Comparison of ENCODE assay signal across 8 cellular contexts in the genomic region with DNA sequence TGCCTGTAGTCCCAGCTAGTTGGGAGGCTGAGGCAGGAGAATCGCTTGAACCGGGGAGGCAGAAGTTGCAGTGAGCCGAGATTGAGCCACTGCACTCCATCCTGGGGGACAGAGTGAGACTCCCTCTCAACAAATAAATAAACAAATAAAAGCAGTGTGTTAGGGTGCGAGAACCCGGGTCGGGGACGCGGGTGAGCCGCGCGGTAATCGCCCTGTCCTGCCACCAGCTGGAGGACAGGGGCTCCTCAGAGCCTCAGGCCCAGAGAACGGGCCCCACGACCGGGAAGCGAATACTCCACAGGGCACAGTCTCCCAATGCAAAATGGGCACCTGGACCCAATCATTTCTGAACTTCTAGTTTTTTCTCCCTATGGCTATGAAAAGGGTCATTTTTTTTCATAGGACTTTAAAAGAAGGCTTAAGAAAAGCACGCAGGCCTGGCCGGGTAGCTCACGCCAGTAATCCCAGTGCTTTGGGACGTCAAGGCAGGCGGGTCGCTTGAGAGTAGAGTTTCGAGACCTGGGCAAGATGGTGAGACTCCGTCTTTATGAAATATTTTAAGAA. TPM values are rescaled to one million over a fixed set of nuclear protein-coding genes. Genes with fewer than 3 reads are reported as not detected.
DNase-seq lines count a peak whose midpoint lies in the region; ATAC-seq, FAIRE-seq and TF ChIP-seq lines count a peak whose summit lies in the region.

No MANE protein-coding gene starts in this region.

- H3K9ac ChIP-seq in keratinocyte (ENCODE audit: control insufficient read depth, extremely low read depth, insufficient read depth, low read length): peak overlapping the region; percentile 86

- H3K9me1 ChIP-seq in keratinocyte (ENCODE audit: control insufficient read depth, extremely low read depth, insufficient read depth, low read length): no peaks in the 10 kb centered on the region

- H3K27me3 ChIP-seq in keratinocyte (ENCODE audit: control insufficient read depth, extremely low read depth, insufficient read depth, low read length) (no peaks in the 10 kb centered on the region), thoracic aorta (replicated peaks; ENCODE audit: insufficient read depth) (no peaks in the 10 kb centered on the region)

- peaks cover 2% of the 10 kb centered on the region for H3K79me2 ChIP-seq in keratinocyte (ENCODE audit: control insufficient read depth, insufficient read depth, low read length)

- dilution Hi-C loops in keratinocyte (cut with MboI; ENCODE audit: extremely low pct_ligation_motif_present, low sequenced_read_pairs): no loop called here

- peak; percentile 24 for DNase-seq in stimulated activated CD4-positive, alpha-beta T cell treated with anti-CD3 and anti-CD28 coated beads, Interleukin-15, amount 100 ng/mL, for 24 hours
- no peak for DNase-seq in stimulated activated CD4-positive, alpha-beta T cell treated with anti-CD3 and anti-CD28 coated beads, Interleukin-4, amount 100 ng/mL, for 4 hours
- peak; percentile 1 for DNase-seq in activated effector memory CD4-positive, alpha-beta T cell treated with Interleukin-2 at 50 U/mL for 16 hours
- DNase-seq in keratinocyte (ENCODE audit: low read depth, low spot score): no peak
- no peak for DNase-seq in thoracic aorta (ENCODE audit: low spot score)
- DNase-seq in GM10248 (ENCODE audit: extremely low spot score): no peak
- no peak for DNase-seq in effector CD8-positive, alpha-beta T cell (lab: John Stamatoyannopoulos, UW)

- H3K4me2 ChIP-seq in keratinocyte (ENCODE audit: control insufficient read depth, extremely low read depth, insufficient read depth, low read depth, low read length): peak overlapping the region; percentile 92

- POLR2A ChIA-PET in GM10248 (lab: Yijun Ruan, JAX): no interaction called here

- peak overlapping the region; percentile 60 to 76 (median 75) for H3K4me3 ChIP-seq in keratinocyte (ENCODE audit: control insufficient read depth in 2 of 3, extremely low read depth in 1 of 3, insufficient read depth in 2 of 3, low read depth in 1 of 3, low read length in 3 of 3)
- H3K4me3 ChIP-seq in thoracic aorta: peak overlapping the region; percentile 96

- peaks cover 14% of the 10 kb centered on the region for H3K4me1 ChIP-seq in keratinocyte (ENCODE audit: control insufficient read depth, extremely low read depth, insufficient read depth, low read length)
- H3K4me1 ChIP-seq in thoracic aorta (ENCODE audit: control insufficient read depth in 1 of 2, low read depth in 2 of 2): peaks cover 4 to 21% of the 10 kb centered on the region in 2 donors

- FAIRE-seq in keratinocyte (lab: Jason Lieb, UNC): no peak

- H3K9me3 ChIP-seq in keratinocyte (ENCODE audit: control insufficient read depth, low read depth, low read length): no peaks in the 10 kb centered on the region
- no peaks in the 10 kb centered on the region for H3K9me3 ChIP-seq in thoracic aorta

- H3K36me3 ChIP-seq in keratinocyte (ENCODE audit: control insufficient read depth in 2 of 2, extremely low read depth in 1 of 2, insufficient read depth in 2 of 2, low read length in 2 of 2) (peaks cover 0 to 14% of the 10 kb centered on the region in 2 experiments), thoracic aorta (peaks cover 5% of the 10 kb centered on the region)

- CTCF ChIA-PET in GM10248 (lab: Yijun Ruan, JAX): interaction anchor here (0.8 kb wide), 1 partner anchor 48 kb away, joined by 3 read pairs; no protein-coding TSS in a partner anchor

- H3K27ac ChIP-seq in keratinocyte (ENCODE audit: control insufficient read depth, insufficient read depth, low read length): peak overlapping the region; percentile 67
- peak overlapping the region; percentile 21 to 52 for H3K27ac ChIP-seq in thoracic aorta

- H4K20me1 ChIP-seq in keratinocyte (ENCODE audit: control insufficient read depth, extremely low read depth, insufficient read depth, low read length): no peaks in the 10 kb centered on the region

- TF ChIP-seq CTCF in keratinocyte (optimal IDR thresholded peaks at IDR 0.05 in 1 of 3, IDR thresholded peaks at IDR 0.05 in 1 of 3, conservative IDR thresholded peaks at IDR 0.05 in 1 of 3; ENCODE audit: extremely low read depth in 1 of 3, insufficient read depth in 2 of 3, low read length in 3 of 3): no peak
- no peak for TF ChIP-seq CTCF in thoracic aorta (IDR thresholded peaks at IDR 0.05)
- no peak for TF ChIP-seq CTCF in GM10248 (IDR thresholded peaks at IDR 0.05; ENCODE audit: control extremely low read depth, extremely low read depth, low read depth, missing control alignments)

- peak overlapping the region; percentile 98 for H2AFZ ChIP-seq in keratinocyte (ENCODE audit: control insufficient read depth, low read length)

- ATAC-seq in thoracic aorta (ENCODE audit: insufficient number of reproducible peaks, low FRiP score, low read depth) (no peak), GM21526 (IDR thresholded peaks at IDR 0.05; ENCODE audit: low FRiP score, unreplicated experiment) (no peak)

RNA-seq across cellular contexts. Expression of gene MCM5, which starts 0.7 kb away (rescaled TPM):
- 10.6 to 31.1 TPM (median 24.4 TPM) in 3 replicates for polyA plus RNA-seq in keratinocyte
- polyA plus RNA-seq in keratinocyte (2011; ENCODE audit: low read depth): 2.7 TPM
- 6.5 and 9.5 TPM in 2 replicates for polyA plus RNA-seq in keratinocyte (2011; cell fraction: cytosol; rRNA removed)
- polyA plus RNA-seq in keratinocyte (2011; cell fraction: nucleus; rRNA removed): 10.3 and 13.1 TPM in 2 replicates
- polyA plus RNA-seq in keratinocyte (2012; ENCODE audit: low replicate concordance): 3.2 and 38.1 TPM in 2 replicates
- 22.6 to 45.8 TPM (median 45.6 TPM) in 3 replicates for polyA minus RNA-seq in keratinocyte
- polyA minus RNA-seq in keratinocyte (2011; cell fraction: cytosol; rRNA and poly(A)+ RNA removed): 17.8 TPM
- 14.0 and 14.7 TPM in 2 replicates for polyA minus RNA-seq in keratinocyte (2011; cell fraction: nucleus; rRNA and poly(A)+ RNA removed)
- total RNA-seq in thoracic aorta: 10 to 100 TPM; 18.1 to 53.1 TPM

RNA-seq across cellular contexts. Expression of gene HMOX1, which starts 18.3 kb away (rescaled TPM):
- 1.5 to 4.5 TPM (median 2.5 TPM) in 3 replicates for polyA plus RNA-seq in keratinocyte
- polyA plus RNA-seq in keratinocyte (2011; ENCODE audit: low read depth): 12.7 TPM
- 2.9 and 3.4 TPM in 2 replicates for polyA plus RNA-seq in keratinocyte (2011; cell fraction: cytosol; rRNA removed)
- polyA plus RNA-seq in keratinocyte (2011; cell fraction: nucleus; rRNA removed): 4.1 and 4.6 TPM in 2 replicates
- 4.4 and 98.2 TPM in 2 replicates for polyA plus RNA-seq in keratinocyte (2012; ENCODE audit: low replicate concordance)
- 1.4 to 6.3 TPM (median 1.9 TPM) in 3 replicates for polyA minus RNA-seq in keratinocyte
- polyA minus RNA-seq in keratinocyte (2011; cell fraction: cytosol; rRNA and poly(A)+ RNA removed): 2.3 TPM
- 2.9 and 5.5 TPM in 2 replicates for polyA minus RNA-seq in keratinocyte (2011; cell fraction: nucleus; rRNA and poly(A)+ RNA removed)
- total RNA-seq in thoracic aorta: 100 to 1,000 TPM in 1 of 2 donors, 10 to 100 TPM in 1; 28.3 to 332 TPM

Comparison
In these comparisons a context has a peak if more than half of its experiments do, and no peak if none do; other contexts are left out.
1. DNase-seq: peak in stimulated activated CD4-positive, alpha-beta T cell treated with anti-CD3 and anti-CD28 coated beads, Interleukin-15, amount 100 ng/mL, for 24 hours (single experiment) and activated effector memory CD4-positive, alpha-beta T cell treated with Interleukin-2 at 50 U/mL for 16 hours (single experiment); none in stimulated activated CD4-positive, alpha-beta T cell treated with anti-CD3 and anti-CD28 coated beads, Interleukin-4, amount 100 ng/mL, for 4 hours (0 of 2), keratinocyte (single experiment), thoracic aorta (single experiment), GM10248 (single experiment) and effector CD8-positive, alpha-beta T cell (single experiment).